ENCODE assay signal across 25 cellular contexts in the genomic region with DNA sequence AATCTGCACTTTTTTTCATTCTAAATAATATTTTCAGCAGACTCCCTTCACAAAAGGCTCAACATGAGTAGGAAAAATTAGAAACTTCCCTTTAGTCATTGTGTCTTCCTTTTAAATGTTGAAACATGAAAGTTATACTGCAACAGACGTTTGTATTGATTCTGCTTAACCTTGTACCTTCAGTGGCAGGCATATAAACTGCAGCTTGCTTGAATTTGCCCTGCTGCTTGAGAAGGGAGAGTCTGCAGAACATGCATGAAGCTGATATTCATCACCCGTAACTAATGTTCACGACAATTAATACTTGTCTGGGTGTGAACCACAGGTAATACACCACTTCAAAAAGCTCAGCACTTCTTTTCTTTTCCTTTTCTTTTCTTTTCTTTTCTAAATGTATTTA.
"Had no signal": no experiment of that assay in that cellular context is flagged by ENCODE, and none has a peak within 500 bp of the region (broad histone marks: within the 10 kb centered on the region; RNA-seq: fewer than 3 reads in every experiment).

No MANE protein-coding gene starts in this region.

- H3K27ac Mint-ChIP-seq: activated CD8-positive, alpha-beta T cell treated with anti-CD3 and anti-CD28 coated beads, Interleukin-2, amount 10 ng/mL, durations not matched to agents 7 days and 5 days; activated naive CD8-positive, alpha-beta T cell treated with anti-CD3 and anti-CD28 coated beads, Interleukin-2, amount 10 ng/mL, durations not matched to agents 7 days and 5 days; T-cell had no signal

- H3K36me3 ChIP-seq: breast epithelium, WERI-Rb-1 had no signal

- DNase-seq: activated CD4-positive, alpha-beta T cell treated with anti-CD3 and anti-CD28 coated beads for 48 hours; activated CD4-positive, alpha-beta T cell treated with anti-CD3 and anti-CD28 coated beads, Interleukin-2, amount 50 U/mL, for 4 hours; activated CD4-positive, CD25-positive, alpha-beta regulatory T cell treated with anti-CD3 and anti-CD28 coated beads, Interleukin-2, amount 50 U/mL, for 72 hours; activated CD8-positive, alpha-beta memory T cell treated with anti-CD3 and anti-CD28 coated beads, Interleukin-2, amount 50 U/mL, for 48 hours; activated CD8-positive, alpha-beta T cell treated with anti-CD3 and anti-CD28 coated beads, Interleukin-2, amount 10 ng/mL, durations not matched to agents 7 days and 5 days; activated naive CD4-positive, alpha-beta T cell treated with anti-CD3 and anti-CD28 coated beads, Interleukin-2, amount 50 U/mL, for 16 hours; activated naive CD8-positive, alpha-beta T cell treated with anti-CD3 and anti-CD28 coated beads, Interleukin-2, amount 10 ng/mL, durations not matched to agents 7 days and 5 days; activated T-cell treated with anti-CD3 and anti-CD28 coated beads, Interleukin-2, amount 50 U/mL, for 1 hour; aorta; caudate nucleus; KG1; NCI-H1092; NCI-H1417; NCI-H2029 treated with DMSO at 0.1 percent for 48 hours; NCI-H2171; NCI-H2227 treated with DMSO at 0.1 percent for 48 hours; NCI-H446 treated with DMSO at 0.1 percent for 48 hours; NCI-H69; PC-9; SHP77 treated with DMSO at 0.1 percent for 48 hours; T-cell; T-helper 2 cell; T1000; WERI-Rb-1 had no signal

- H3K36me3 Mint-ChIP-seq: activated naive CD8-positive, alpha-beta T cell treated with anti-CD3 and anti-CD28 coated beads, Interleukin-2, amount 10 ng/mL, durations not matched to agents 7 days and 5 days; T-cell had no signal

- H3K4me2 ChIP-seq: PC-9 had no signal

- H3K9me3 Mint-ChIP-seq: activated naive CD8-positive, alpha-beta T cell treated with anti-CD3 and anti-CD28 coated beads, Interleukin-2, amount 10 ng/mL, durations not matched to agents 7 days and 5 days had no signal

- H3K27me3 ChIP-seq: breast epithelium had no signal

- H3K27ac ChIP-seq: breast epithelium, PC-9, WERI-Rb-1 had no signal

- H3K9me3 ChIP-seq: breast epithelium had no signal

- H3K27me3 Mint-ChIP-seq: activated naive CD8-positive, alpha-beta T cell treated with anti-CD3 and anti-CD28 coated beads, Interleukin-2, amount 10 ng/mL, durations not matched to agents 7 days and 5 days; T-cell had no signal

- H2AFZ ChIP-seq: PC-9 had no signal

- H3K4me3 Mint-ChIP-seq: activated CD8-positive, alpha-beta T cell treated with anti-CD3 and anti-CD28 coated beads, Interleukin-2, amount 10 ng/mL, durations not matched to agents 7 days and 5 days; activated naive CD8-positive, alpha-beta T cell treated with anti-CD3 and anti-CD28 coated beads, Interleukin-2, amount 10 ng/mL, durations not matched to agents 7 days and 5 days; T-cell had no signal

- H3K4me1 Mint-ChIP-seq: activated naive CD8-positive, alpha-beta T cell treated with anti-CD3 and anti-CD28 coated beads, Interleukin-2, amount 10 ng/mL, durations not matched to agents 7 days and 5 days; T-cell had no signal

- H3K4me1 ChIP-seq: breast epithelium had no signal

- ATAC-seq: activated CD8-positive, alpha-beta T cell treated with anti-CD3 and anti-CD28 coated beads, Interleukin-2, amount 10 ng/mL, durations not matched to agents 7 days and 5 days; T-cell had no signal

- H3K4me3 ChIP-seq: breast epithelium, PC-9 had no signal
